ENCODE assay signal across 1 cellular context in the genomic region with DNA sequence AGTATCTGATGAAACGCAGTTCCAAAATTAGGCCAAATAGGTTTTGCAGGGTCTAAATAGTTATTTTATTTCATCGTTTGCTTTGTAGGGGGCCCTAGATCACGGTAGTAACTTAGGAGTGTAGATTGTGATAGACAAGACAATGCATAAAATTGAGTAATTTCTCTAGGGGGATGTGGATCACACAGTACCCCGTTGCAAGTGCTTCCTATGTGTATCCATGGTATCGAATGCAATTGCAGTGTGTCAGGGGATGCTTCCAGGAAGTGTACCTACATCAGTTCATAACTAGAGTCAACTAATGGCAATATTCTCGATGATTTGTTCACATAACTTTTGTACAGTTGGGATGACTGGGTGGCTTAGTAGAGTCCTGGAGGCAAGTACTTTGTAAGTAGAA.
TF ChIP-seq lines count a peak whose summit lies in the region.

No MANE protein-coding gene starts in this region.

TF ChIP-seq in endothelial cell of umbilical vein, 7 proteins besides CTCF, POLR2A, EP300 and RAD21 (continued from another document):
- TF ChIP-seq FOS (IDR thresholded peaks at IDR 0.05; ENCODE audit: borderline replicate concordance, insufficient read depth, low read length) = no peak
